In genomic region chr15:74780983-74781672, GRCh38 we compare ENCODE assay signal across 9 cellular contexts. TPM values are rescaled to one million over a fixed set of nuclear protein-coding genes. Genes with fewer than 3 reads are reported as not detected.
DNase-seq lines count a peak whose midpoint lies in the region; ATAC-seq and TF ChIP-seq lines count a peak whose summit lies in the region.
"Had no signal": no experiment of that assay in that cellular context is flagged by ENCODE, and none has a peak within 500 bp of the region (broad histone marks: within the 10 kb centered on the region; RNA-seq: fewer than 3 reads in every experiment).

No MANE protein-coding gene starts in this region.

- H3K4me3 ChIP-seq in SJSA1 (peak overlapping the region; percentile 98), endodermal cell (ENCODE audit: low read length) (peak overlapping the region; percentile 82), neuron (ENCODE audit: low read length) (peak overlapping the region; percentile 89), gastroesophageal sphincter (peak overlapping the region in 1 of 2 donors; percentile 75)

- peaks cover 26% of the 10 kb centered on the region for H3K4me1 ChIP-seq in SJSA1 (replicated peaks)
- peaks cover 15% of the 10 kb centered on the region for H3K4me1 ChIP-seq in endodermal cell (ENCODE audit: control insufficient read depth, insufficient read depth, low read length)
- H3K4me1 ChIP-seq in neuron (ENCODE audit: insufficient read depth, low read length) = peaks cover 56% of the 10 kb centered on the region
- peaks cover 0 to 74% (median 37%) of the 10 kb centered on the region in 3 donors for H3K4me1 ChIP-seq in gastroesophageal sphincter

- peaks cover 35% of the 10 kb centered on the region for H3K4me1 Mint-ChIP-seq in endodermal cell

- H3K27me3 ChIP-seq in SJSA1 (replicated peaks) (no peaks in the 10 kb centered on the region), endodermal cell (ENCODE audit: control insufficient read depth, insufficient read depth, low read length, poor library complexity, severe bottlenecking) (no peaks in the 10 kb centered on the region), neuron (ENCODE audit: insufficient read depth, low read length) (no peaks in the 10 kb centered on the region), gastroesophageal sphincter (no peaks in the 10 kb centered on the region)

- WGBS in endodermal cell (ENCODE audit: insufficient coverage in 1 of 2, insufficient read length in 1 of 2), 2 experiments = 44 to 50% methylated on average over 17 to 18 of the region's 18 CpGs
- 13 to 21% methylated on average over 2 to 12 of the region's 18 CpGs for WGBS in gastroesophageal sphincter (ENCODE audit: low coverage in 1 of 2), 2 donors

- H3K27ac Mint-ChIP-seq in endodermal cell = no peak overlapping the region

- no peaks in the 10 kb centered on the region for H3K9me3 Mint-ChIP-seq in endodermal cell

- peak overlapping the region; percentile 80 for H3K4me3 Mint-ChIP-seq in endodermal cell

- ATAC-seq in gastroesophageal sphincter = no peak

- H3K9ac ChIP-seq in endodermal cell (ENCODE audit: extremely low read depth, low read length, poor library complexity, severe bottlenecking) = no peak overlapping the region

- H3K27me3 Mint-ChIP-seq in endodermal cell (ENCODE audit: insufficient read depth) = peaks cover 16% of the 10 kb centered on the region

- peaks cover 7% of the 10 kb centered on the region for H3K36me3 ChIP-seq in SJSA1
- H3K36me3 ChIP-seq in endodermal cell (ENCODE audit: control insufficient read depth, insufficient read depth, low read length) = peaks cover 10% of the 10 kb centered on the region
- H3K36me3 ChIP-seq in neuron (ENCODE audit: insufficient read depth, low read length) = no peaks in the 10 kb centered on the region
- H3K36me3 ChIP-seq in gastroesophageal sphincter = no peaks in the 10 kb centered on the region

- TF ChIP-seq EP300 in gastroesophageal sphincter (IDR thresholded peaks at IDR 0.05) = no peak

- DNase-seq in activated CD4-positive, alpha-beta T cell treated with anti-CD3 and anti-CD28 coated beads for 48 hours = peak; percentile 61
- DNase-seq in activated CD4-positive, alpha-beta T cell treated with anti-CD3 and anti-CD28 coated beads, Interleukin-2, amount 50 U/mL, for 1 hour = no peak
- DNase-seq in SJSA1 (ENCODE audit: low read depth in 1 of 2, low spot score in 2 of 2) (no peak), endodermal cell (peak; percentile 60), NCI-H510A (lab: John Stamatoyannopoulos, UW) (no peak), OCI-M1 (lab: John Stamatoyannopoulos, UW) (no peak)

- peaks cover 2% of the 10 kb centered on the region for H3K36me3 Mint-ChIP-seq in endodermal cell (ENCODE audit: low read depth)

- TF ChIP-seq POLR2A in gastroesophageal sphincter (IDR thresholded peaks at IDR 0.05) = no peak

- no peak overlapping the region for H3K27ac ChIP-seq in SJSA1
- H3K27ac ChIP-seq in endodermal cell (ENCODE audit: low read depth, low read length) = no peak overlapping the region
- peak overlapping the region in 1 of 4 donors; percentile 87 for H3K27ac ChIP-seq in gastroesophageal sphincter

- H3K9me3 ChIP-seq in SJSA1 (replicated peaks) = no peaks in the 10 kb centered on the region
- no peaks in the 10 kb centered on the region for H3K9me3 ChIP-seq in endodermal cell (ENCODE audit: control insufficient read depth, low read length)
- H3K9me3 ChIP-seq in neuron (ENCODE audit: low read length) = no peaks in the 10 kb centered on the region
- H3K9me3 ChIP-seq in gastroesophageal sphincter = no peaks in the 10 kb centered on the region

- TF ChIP-seq CTCF in endodermal cell (conservative IDR thresholded peaks at IDR 0.05) = no peak
- TF ChIP-seq CTCF in gastroesophageal sphincter (IDR thresholded peaks at IDR 0.05) = no peak

- H2AFZ ChIP-seq in neuron (ENCODE audit: low read depth, low read length) = peak overlapping the region; percentile 44

RNA-seq across cellular contexts. Expression of gene CSK, which starts 0.8 kb away (rescaled TPM):
- 14.8 and 19.2 TPM in 2 replicates for total RNA-seq in SJSA1 (2014; rRNA removed; shearing (Covaris generic))
- total RNA-seq in endodermal cell = 10 to 100 TPM; 64.3 to 68.5 TPM
- polyA plus RNA-seq in endodermal cell (2013, experiment 1 of 2) = 47.2 TPM
- 45.1 TPM for polyA plus RNA-seq in endodermal cell (2013, experiment 2 of 2)
- 10 to 100 TPM in 3 of 4 donors, 1 to 10 TPM in 1; 8.4 to 23.1 (median 18.2) TPM for total RNA-seq in gastroesophageal sphincter

RNA-seq across cellular contexts. Expression of gene LMAN1L, which starts 31.5 kb away (rescaled TPM):
- total RNA-seq in SJSA1 (2014; rRNA removed; shearing (Covaris generic)) = not detected in 2 replicates
- total RNA-seq in endodermal cell (not detected), gastroesophageal sphincter (under 1 TPM in 1 of 4 donors, not detected in 3; 0.27 TPM)
- polyA plus RNA-seq in endodermal cell (2013, experiment 1 of 2) = not detected
- not detected for polyA plus RNA-seq in endodermal cell (2013, experiment 2 of 2)

RNA-seq across cellular contexts. Expression of gene CYP1A2, which starts 32.5 kb away (rescaled TPM):
- not detected in 2 replicates for total RNA-seq in SJSA1 (2014; rRNA removed; shearing (Covaris generic))
- total RNA-seq in endodermal cell (not detected), gastroesophageal sphincter (not detected)
- not detected for polyA plus RNA-seq in endodermal cell (2013, experiment 1 of 2)
- not detected for polyA plus RNA-seq in endodermal cell (2013, experiment 2 of 2)
- total RNA-seq: aorta had no signal
- polyA plus RNA-seq: aorta had no signal

RNA-seq across cellular contexts. Expression of gene CPLX3, which starts 45.3 kb away (rescaled TPM):
- 0.13 TPM in 1 of 2 replicates, not detected in the other for total RNA-seq in SJSA1 (2014; rRNA removed; shearing (Covaris generic))
- total RNA-seq in endodermal cell = not detected
- polyA plus RNA-seq in endodermal cell (2013, experiment 1 of 2) = 0.25 TPM
- 0.17 TPM for polyA plus RNA-seq in endodermal cell (2013, experiment 2 of 2)
- total RNA-seq in gastroesophageal sphincter = not detected
- total RNA-seq: aorta had no signal

RNA-seq across cellular contexts. Expression of gene CYP1A1, which starts 55.8 kb away (rescaled TPM):
- 0.18 TPM in 1 of 2 replicates, not detected in the other for total RNA-seq in SJSA1 (2014; rRNA removed; shearing (Covaris generic))
- total RNA-seq in endodermal cell (not detected), gastroesophageal sphincter (1 to 10 TPM in 1 of 4 donors, under 1 TPM in 1, not detected in 2; 0.47 to 2.2 TPM)
- 0.21 TPM for polyA plus RNA-seq in endodermal cell (2013, experiment 1 of 2)
- 0.21 TPM for polyA plus RNA-seq in endodermal cell (2013, experiment 2 of 2)

Comparison
In these comparisons a context has a peak if more than half of its experiments do, and no peak if none do; other contexts are left out.
1. DNase-seq: peak in activated CD4-positive, alpha-beta T cell treated with anti-CD3 and anti-CD28 coated beads for 48 hours (single experiment) and endodermal cell (single experiment); none in activated CD4-positive, alpha-beta T cell treated with anti-CD3 and anti-CD28 coated beads, Interleukin-2, amount 50 U/mL, for 1 hour (single experiment), SJSA1 (0 of 2), NCI-H510A (single experiment) and OCI-M1 (single experiment).